22 cellular contexts compared by ENCODE assay signal in the genomic region with DNA sequence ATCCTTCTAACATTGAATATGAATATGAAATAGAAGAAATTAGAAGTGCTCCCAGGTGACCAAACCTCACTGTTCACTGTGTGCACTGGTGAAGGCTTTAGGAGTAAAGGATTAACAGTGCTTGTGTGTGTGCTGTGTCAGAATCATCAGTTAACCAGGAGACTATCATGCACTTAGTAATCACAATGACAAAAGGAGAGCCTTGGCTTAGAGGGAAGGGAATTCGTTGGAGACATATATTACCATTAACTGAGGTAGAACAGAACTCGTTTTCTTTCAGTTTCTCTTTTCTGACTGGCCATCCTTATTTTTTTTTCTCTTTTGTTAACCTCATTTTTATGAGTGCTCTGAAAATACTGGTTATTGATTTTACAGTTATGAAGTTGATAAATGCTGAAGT.
A peak's percentile ranks its signal among the peaks of the same experiment; 100 is the strongest.
DNase-seq lines count a peak whose midpoint lies in the region; ATAC-seq and TF ChIP-seq lines count a peak whose summit lies in the region.
"Had no signal": no experiment of that assay in that cellular context is flagged by ENCODE, and none has a peak within 500 bp of the region (broad histone marks: within the 10 kb centered on the region; RNA-seq: fewer than 3 reads in every experiment).

No MANE protein-coding gene starts in this region.

- H3K9me3 ChIP-seq in SU-DHL-6 (ENCODE audit: insufficient read depth, low read length) (no peaks in the 10 kb centered on the region), OCI-LY7 (ENCODE audit: low read length) (no peaks in the 10 kb centered on the region)

- H3K4me1 ChIP-seq in ACC112 (ENCODE audit: control insufficient read depth, insufficient read depth, low read length, unreplicated experiment) (no peaks in the 10 kb centered on the region), OCI-LY7 (ENCODE audit: insufficient read depth, low read length, poor library complexity, severe bottlenecking) (no peaks in the 10 kb centered on the region)

- no peaks in the 10 kb centered on the region for H4K20me1 ChIP-seq in SU-DHL-6 (ENCODE audit: low read depth, low read length)
- H4K20me1 ChIP-seq in OCI-LY7 (ENCODE audit: insufficient read depth, low read length) = no peaks in the 10 kb centered on the region

- H3K27ac ChIP-seq in ACC112 (ENCODE audit: low read depth, low read length) (no peak overlapping the region), SU-DHL-6 (ENCODE audit: low read depth, low read length) (no peak overlapping the region), OCI-LY7 (ENCODE audit: low read depth, low read length, poor library complexity, severe bottlenecking) (no peak overlapping the region)
- H3K27ac ChIP-seq: C4-2B had no signal

- H3K36me3 Mint-ChIP-seq in nephron progenitor cell (ENCODE audit: low read depth) = no peaks in the 10 kb centered on the region
- H3K36me3 Mint-ChIP-seq in immature natural killer cell = no peaks in the 10 kb centered on the region

- CTCF ChIA-PET in OCI-LY7 (lab: Charles Lee; ENCODE audit: unreplicated experiment) = no interaction called here

- H3K36me3 ChIP-seq in ACC112 (ENCODE audit: insufficient read depth, low read length) (no peaks in the 10 kb centered on the region), SU-DHL-6 (ENCODE audit: low read length) (no peaks in the 10 kb centered on the region), OCI-LY7 (ENCODE audit: insufficient read depth, low read length) (no peaks in the 10 kb centered on the region)

- no peak overlapping the region for H3K9ac ChIP-seq in SU-DHL-6 (ENCODE audit: low read length)

- ATAC-seq in GM18520 (IDR thresholded peaks at IDR 0.05; ENCODE audit: unreplicated experiment) (peak; percentile 49), HG03432 (IDR thresholded peaks at IDR 0.05; ENCODE audit: unreplicated experiment) (peak; percentile 39), HG03457 (IDR thresholded peaks at IDR 0.05; ENCODE audit: unreplicated experiment) (no peak)
- ATAC-seq: Panc1, SK-N-SH treated with all-trans-retinoic acid at 6 μM for 48 hours had no signal

- H3K79me2 ChIP-seq in ACC112 (ENCODE audit: control insufficient read depth, insufficient read depth, low read length, unreplicated experiment) = no peaks in the 10 kb centered on the region
- H3K79me2 ChIP-seq in SU-DHL-6 (ENCODE audit: insufficient read depth, low read length) = no peaks in the 10 kb centered on the region
- no peaks in the 10 kb centered on the region for H3K79me2 ChIP-seq in OCI-LY7 (ENCODE audit: insufficient read depth, low read depth, low read length)

- H3K4me3 ChIP-seq in ACC112 (ENCODE audit: low read depth, low read length) (peak overlapping the region; percentile 46), SU-DHL-6 (ENCODE audit: insufficient read depth, low read length, poor library complexity, severe bottlenecking) (no peak overlapping the region), OCI-LY7 (ENCODE audit: low read depth, low read length, poor library complexity, severe bottlenecking) (no peak overlapping the region)

- H2AFZ ChIP-seq in ACC112 (ENCODE audit: low read length, unreplicated experiment) = peak overlapping the region; percentile 94
- H2AFZ ChIP-seq in SU-DHL-6 (ENCODE audit: low read depth, low read length, severe bottlenecking) = peak overlapping the region; percentile 24
- no peak overlapping the region for H2AFZ ChIP-seq in OCI-LY7 (ENCODE audit: low read length)

- H3K27ac Mint-ChIP-seq in nephron progenitor cell = no peak overlapping the region
- H3K27ac Mint-ChIP-seq in immature natural killer cell = no peak overlapping the region

- H3K4me3 Mint-ChIP-seq in nephron progenitor cell (no peak overlapping the region), immature natural killer cell (no peak overlapping the region)

- TF ChIP-seq CTCF in SU-DHL-6 (IDR thresholded peaks at IDR 0.05; ENCODE audit: insufficient read depth, low read length, poor library complexity, severe bottlenecking) = no peak
- no peak for TF ChIP-seq CTCF in nephron progenitor cell (IDR thresholded peaks at IDR 0.05)
- no peak for TF ChIP-seq CTCF in OCI-LY7 (conservative IDR thresholded peaks at IDR 0.05; ENCODE audit: low read length)

- no peaks in the 10 kb centered on the region for H3K9me2 ChIP-seq in SU-DHL-6 (replicated peaks; ENCODE audit: insufficient read depth, low read length)
- no peaks in the 10 kb centered on the region for H3K9me2 ChIP-seq in OCI-LY7 (ENCODE audit: insufficient read depth, low read length)

- H3F3A ChIP-seq in SU-DHL-6 (ENCODE audit: insufficient read depth) = no peaks in the 10 kb centered on the region

- peaks cover 19% of the 10 kb centered on the region for H3K9me3 Mint-ChIP-seq in nephron progenitor cell
- H3K9me3 Mint-ChIP-seq in immature natural killer cell = peaks cover 4 to 10% (median 6%) of the 10 kb centered on the region in 6 donors

- H3K4me2 ChIP-seq in SU-DHL-6 (ENCODE audit: low read depth, low read length, poor library complexity, severe bottlenecking) (peak overlapping the region; percentile 21), OCI-LY7 (ENCODE audit: low read length) (no peak overlapping the region)

- H3K27me3 ChIP-seq in ACC112 (ENCODE audit: insufficient read depth, low read length) = no peaks in the 10 kb centered on the region
- H3K27me3 ChIP-seq in SU-DHL-6 (ENCODE audit: low read length) = no peaks in the 10 kb centered on the region

- intact Hi-C loops in OCI-LY7 (cut with micrococcal nuclease; ENCODE audit: unreplicated experiment) = no loop called here

- DNase-seq in nephron progenitor cell (no peak), immature natural killer cell (no peak), OCI-LY7 (ENCODE audit: low spot score) (no peak)
- DNase-seq: 8988T, DMS53, H7, IMR-90, MV-4-11, NCI-H1105 treated with DMSO at 0.1 percent for 48 hours, NCI-H1694 treated with DMSO at 0.1 percent for 48 hours, NCI-H2081 treated with DMSO at 0.1 percent for 48 hours, NCI-H2171 treated with DMSO at 0.1 percent for 48 hours, NCI-H524 treated with DMSO at 0.1 percent for 48 hours, T-helper 9 cell had no signal

- H3K27me3 Mint-ChIP-seq in nephron progenitor cell (ENCODE audit: low read depth, poor library complexity) (peaks cover 3% of the 10 kb centered on the region), immature natural killer cell (ENCODE audit: low read depth in 3 of 3) (no peaks in the 10 kb centered on the region)

- no TSS peak for BruUV-seq in OCI-LY7 (replicated peaks; lab: Mats Ljungman, UMichigan)

- peaks cover 4% of the 10 kb centered on the region for H3K4me1 Mint-ChIP-seq in nephron progenitor cell
- no peaks in the 10 kb centered on the region for H3K4me1 Mint-ChIP-seq in immature natural killer cell

- POLR2A ChIA-PET in OCI-LY7 (lab: Charles Lee) = no interaction called here
